In the genomic region with DNA sequence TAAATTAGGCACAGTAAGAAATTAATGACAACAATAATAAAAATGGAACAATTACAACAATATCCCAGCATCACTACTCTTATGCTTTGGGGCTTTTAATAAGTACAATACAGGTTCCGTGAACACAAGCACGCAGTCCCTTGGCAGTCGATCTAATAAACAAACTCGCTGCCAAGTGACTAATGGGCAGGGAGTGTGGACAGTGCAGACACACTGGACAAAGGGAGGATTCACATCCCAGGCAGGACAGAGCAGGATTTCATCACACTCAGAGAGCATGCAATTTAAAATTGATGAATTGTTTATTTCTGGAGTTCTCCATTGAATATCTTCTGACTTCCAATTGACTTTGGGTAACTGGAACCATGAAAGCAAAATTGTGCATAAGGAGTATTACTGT, we compare ENCODE assay signal across 13 cellular contexts.
DNase-seq lines count a peak whose midpoint lies in the region; ATAC-seq and TF ChIP-seq lines count a peak whose summit lies in the region.
"Had no signal": no experiment of that assay in that cellular context is flagged by ENCODE, and none has a peak within 500 bp of the region (broad histone marks: within the 10 kb centered on the region; RNA-seq: fewer than 3 reads in every experiment).

No MANE protein-coding gene starts in this region.

- no peak overlapping the region for H2AFZ ChIP-seq in fibroblast of lung (ENCODE audit: low read length)
- H2AFZ ChIP-seq in neural progenitor cell (replicated peaks), result no peak overlapping the region

- DNase-seq in AG20443 (ENCODE audit: low spot score) (peak; percentile 90), fibroblast of lung (ENCODE audit: low read depth in 2 of 2) (peak; percentile 72 to 87), neural progenitor cell (ENCODE audit: low spot score) (no peak), dermis blood vessel endothelial cell (no peak), NCI-H446 (lab: John Stamatoyannopoulos, UW) (no peak), DMS 273 treated with DMSO at 0.1 percent for 48 hours (lab: John Stamatoyannopoulos, UW) (no peak)
- DNase-seq: CD4-positive, CD25-positive, alpha-beta regulatory T cell; erythroblast; naive thymus-derived CD4-positive, alpha-beta T cell; NCI-H510A treated with DMSO at 0.1 percent for 48 hours; T-helper 9 cell had no signal

- H3K9ac ChIP-seq in fibroblast of lung (ENCODE audit: insufficient read depth, low read length), result no peak overlapping the region
- no peak overlapping the region for H3K9ac ChIP-seq in neural progenitor cell

- no peak for TF ChIP-seq CTCF in fibroblast of lung (conservative IDR thresholded peaks at IDR 0.05 in 1 of 2, IDR thresholded peaks at IDR 0.05 in 1 of 2; ENCODE audit: low read depth in 1 of 2, low read length in 2 of 2)
- TF ChIP-seq CTCF in neural progenitor cell (IDR thresholded peaks at IDR 0.05), result no peak

- peaks cover 3% of the 10 kb centered on the region for H3K27me3 Mint-ChIP-seq in neural progenitor cell (ENCODE audit: insufficient read depth, low read depth)

- H3K4me1 ChIP-seq in fibroblast of lung (ENCODE audit: control insufficient read depth, extremely low read depth, insufficient read depth, low read length) (no peaks in the 10 kb centered on the region), neural progenitor cell (peaks cover 4% of the 10 kb centered on the region)

- no peak overlapping the region for H3K4me3 ChIP-seq in fibroblast of lung (replicated peaks in 1 of 4; ENCODE audit: control extremely low read depth in 1 of 4, insufficient read depth in 1 of 4, low read depth in 3 of 4, low read length in 4 of 4)
- H3K4me3 ChIP-seq in neural progenitor cell, result no peak overlapping the region

- no peaks in the 10 kb centered on the region for H3K36me3 Mint-ChIP-seq in neural progenitor cell
- H3K36me3 Mint-ChIP-seq: CD4-positive, CD25-positive, alpha-beta regulatory T cell had no signal

- H3K27me3 ChIP-seq in fibroblast of lung (ENCODE audit: control insufficient read depth, insufficient read depth, low read length) (no peaks in the 10 kb centered on the region), neural progenitor cell (no peaks in the 10 kb centered on the region)

- no peaks in the 10 kb centered on the region for H3K79me2 ChIP-seq in fibroblast of lung (ENCODE audit: control insufficient read depth, insufficient read depth, low read length)
- no peaks in the 10 kb centered on the region for H3K79me2 ChIP-seq in neural progenitor cell (ENCODE audit: low read depth)

- no peak overlapping the region for H3K4me3 Mint-ChIP-seq in neural progenitor cell
- H3K4me3 Mint-ChIP-seq: naive thymus-derived CD4-positive, alpha-beta T cell had no signal

- H3K4me2 ChIP-seq in fibroblast of lung (ENCODE audit: extremely low read depth, insufficient read depth, low read length) (no peak overlapping the region), neural progenitor cell (no peak overlapping the region)

- H4K20me1 ChIP-seq in fibroblast of lung (ENCODE audit: control insufficient read depth, extremely low read depth, insufficient read depth, low read length), result no peaks in the 10 kb centered on the region
- no peaks in the 10 kb centered on the region for H4K20me1 ChIP-seq in neural progenitor cell (ENCODE audit: low read depth)

- H3K9me3 ChIP-seq in fibroblast of lung (ENCODE audit: control insufficient read depth, insufficient read depth, low read depth, low read length) (no peaks in the 10 kb centered on the region), neural progenitor cell (ENCODE audit: low read depth) (no peaks in the 10 kb centered on the region)

- no peak overlapping the region for H3K27ac ChIP-seq in fibroblast of lung (ENCODE audit: insufficient read depth, low read length)
- no peak overlapping the region for H3K27ac ChIP-seq in neural progenitor cell

- peaks cover 5% of the 10 kb centered on the region for H3K4me1 Mint-ChIP-seq in neural progenitor cell

- no peak for ATAC-seq in GM18868 (IDR thresholded peaks at IDR 0.05; ENCODE audit: unreplicated experiment)
- ATAC-seq: naive thymus-derived CD4-positive, alpha-beta T cell had no signal

- peak overlapping the region; percentile 64 for H3K27ac Mint-ChIP-seq in neural progenitor cell

- no peaks in the 10 kb centered on the region for H3K36me3 ChIP-seq in fibroblast of lung (ENCODE audit: control insufficient read depth, insufficient read depth, low read length)
- no peaks in the 10 kb centered on the region for H3K36me3 ChIP-seq in neural progenitor cell

- H3K9me3 Mint-ChIP-seq in neural progenitor cell, result no peaks in the 10 kb centered on the region
- H3K9me3 Mint-ChIP-seq: CD4-positive, CD25-positive, alpha-beta regulatory T cell had no signal

- H3F3A ChIP-seq in neural progenitor cell (ENCODE audit: low read depth), result no peaks in the 10 kb centered on the region

TF ChIP-seq in PFSK-1, 5 proteins besides CTCF, POLR2A, EP300 and RAD21:
- peak; percentile 47 for TF ChIP-seq FOXP2 (optimal IDR thresholded peaks at IDR 0.05; ENCODE audit: borderline replicate concordance, extremely low read depth, extremely low read length, insufficient read depth)
- TF ChIP-seq POLR2AphosphoS5 (IDR thresholded peaks at IDR 0.05; ENCODE audit: low read depth, low read length), result no peak

Comparison
In these comparisons a context has a peak if more than half of its experiments do, and no peak if none do; other contexts are left out.
1. DNase-seq: peak in AG20443 (single experiment) and fibroblast of lung (2 of 2); none in neural progenitor cell (single experiment), dermis blood vessel endothelial cell (single experiment), NCI-H446 (0 of 2) and DMS 273 treated with DMSO at 0.1 percent for 48 hours (single experiment).